ENCODE assay signal across 1 cellular context in genomic region chr7:100585511-100586265, GRCh38.
TF ChIP-seq lines count a peak whose summit lies in the region.

Gene LRCH4 (minus strand): TSS chr7:100586129. CDS start chr7:100586100, 29 bp downstream.

TF ChIP-seq in HepG2, 621 proteins besides CTCF, POLR2A, EP300 and RAD21 (continued from another document and continues in another):
- TF ChIP-seq ZXDC (CRISPR knock-in tag; IDR thresholded peaks at IDR 0.05), result no peak; the same call in 1 of the 2 replicates
- peak; percentile 54 for TF ChIP-seq PAXIP1 (CRISPR knock-in tag; conservative IDR thresholded peaks at IDR 0.05)
- TF ChIP-seq MIXL1 (CRISPR knock-in tag; IDR thresholded peaks at IDR 0.05), result peak; percentile 17; the same call in 1 of the 2 replicates
- TF ChIP-seq JARID2 (CRISPR knock-in tag; IDR thresholded peaks at IDR 0.05; ENCODE audit: insufficient replicate concordance), result no peak
- no peak for TF ChIP-seq ZBTB14 (CRISPR knock-in tag; IDR thresholded peaks at IDR 0.05)
- no peak for TF ChIP-seq SMARCE1 (IDR thresholded peaks at IDR 0.05; ENCODE audit: borderline replicate concordance)
- TF ChIP-seq MAX (IDR thresholded peaks at IDR 0.05), result peak; percentile 47; the same call in 1 of the 2 replicates
- TF ChIP-seq ZNF138 (CRISPR knock-in tag; IDR thresholded peaks at IDR 0.05; ENCODE audit: low read depth), result peak; percentile 43; the same call in 1 of the 2 replicates
- TF ChIP-seq FOXA3 (CRISPR knock-in tag; IDR thresholded peaks at IDR 0.05), result peak; percentile 45; the same call in 1 of the 2 replicates
- TF ChIP-seq ZBTB10 (CRISPR knock-in tag; IDR thresholded peaks at IDR 0.05; ENCODE audit: borderline replicate concordance), result no peak
- no peak for TF ChIP-seq FUBP1 (CRISPR knock-in tag; IDR thresholded peaks at IDR 0.05; ENCODE audit: borderline replicate concordance)
- 0 out of 2 replicates have a peak, but pooled peaks have one; percentile 51 for TF ChIP-seq NR2C2 (CRISPR knock-in tag; IDR thresholded peaks at IDR 0.05; ENCODE audit: borderline replicate concordance)
- 0 out of 2 replicates have a peak, but pooled peaks have one; percentile 63 for TF ChIP-seq ZNF790 (CRISPR knock-in tag; IDR thresholded peaks at IDR 0.05; ENCODE audit: borderline replicate concordance)
- TF ChIP-seq DNMT1 (CRISPR knock-in tag; IDR thresholded peaks at IDR 0.05), result no peak
- no peak; the same call in 1 of the 2 replicates for TF ChIP-seq NR1H2 (CRISPR knock-in tag; IDR thresholded peaks at IDR 0.05; ENCODE audit: borderline replicate concordance, low read depth)
- TF ChIP-seq E2F1 (CRISPR knock-in tag; IDR thresholded peaks at IDR 0.05), result no peak
- TF ChIP-seq ZNF639 (CRISPR knock-in tag; conservative IDR thresholded peaks at IDR 0.05), result peak; percentile 90
- TF ChIP-seq PRDM10 (CRISPR knock-in tag; IDR thresholded peaks at IDR 0.05; ENCODE audit: low read depth), result no peak
- 0 out of 2 replicates have a peak, but pooled peaks have one; percentile 67 for TF ChIP-seq ZNF598 (CRISPR knock-in tag; IDR thresholded peaks at IDR 0.05; ENCODE audit: borderline replicate concordance)
- TF ChIP-seq TMF1 (CRISPR knock-in tag; IDR thresholded peaks at IDR 0.05; ENCODE audit: low read depth), result peak; percentile 55; the same call in 1 of the 2 replicates
- TF ChIP-seq ZNF839 (CRISPR knock-in tag; IDR thresholded peaks at IDR 0.05; ENCODE audit: borderline replicate concordance), result no peak
- TF ChIP-seq MLX (CRISPR knock-in tag; IDR thresholded peaks at IDR 0.05), result no peak
- TF ChIP-seq REPIN1 (CRISPR knock-in tag; IDR thresholded peaks at IDR 0.05; ENCODE audit: borderline replicate concordance, low read depth), result no peak; the same call in 1 of the 2 replicates
- no peak for TF ChIP-seq GMEB2 (CRISPR knock-in tag; IDR thresholded peaks at IDR 0.05; ENCODE audit: low read depth)
- TF ChIP-seq ZBTB43 (CRISPR knock-in tag; conservative IDR thresholded peaks at IDR 0.05), result no peak
- TF ChIP-seq ZNF782 (CRISPR knock-in tag; IDR thresholded peaks at IDR 0.05; ENCODE audit: borderline replicate concordance), result peak; percentile 62; the same call in 1 of the 2 replicates
- peak; percentile 94 for TF ChIP-seq ZNF274 (CRISPR knock-in tag; IDR thresholded peaks at IDR 0.05)
- peak; percentile 67; the same call in 1 of the 2 replicates for TF ChIP-seq MED13 (CRISPR knock-in tag; IDR thresholded peaks at IDR 0.05)
- TF ChIP-seq ZZZ3 (CRISPR knock-in tag; IDR thresholded peaks at IDR 0.05; ENCODE audit: borderline replicate concordance), result peak; percentile 60; the same call in 1 of the 2 replicates
